In the genomic region with DNA sequence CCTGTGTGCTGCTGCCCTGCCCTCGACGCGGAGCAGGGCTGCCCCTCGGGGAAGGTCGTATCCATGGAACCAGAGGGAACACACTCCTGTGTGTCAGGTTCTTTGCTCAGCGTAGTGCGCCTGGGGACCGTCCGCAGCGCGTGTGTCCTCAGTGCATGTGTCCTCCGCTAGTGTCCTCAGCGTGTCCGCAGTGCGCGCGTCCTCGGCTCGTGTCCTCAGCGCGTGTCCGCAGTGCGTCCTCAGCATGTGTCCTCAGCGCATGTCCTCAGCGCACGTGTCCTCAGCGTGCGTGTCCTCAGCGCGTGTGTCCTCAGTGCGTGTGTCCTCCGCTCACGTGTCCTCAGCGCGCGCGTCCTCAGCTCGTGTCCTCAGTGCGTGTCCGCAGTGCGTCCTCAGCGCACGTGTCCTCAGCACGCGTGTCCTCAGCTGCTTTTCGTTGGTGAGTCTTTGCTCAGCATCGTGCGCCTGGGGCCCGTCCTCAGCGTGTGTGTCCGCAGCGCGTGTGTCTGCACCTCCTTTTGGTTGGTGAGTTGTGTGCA, we compare ENCODE assay signal across 16 cellular contexts. TPM values are rescaled to one million over a fixed set of nuclear protein-coding genes. Genes with fewer than 3 reads are reported as not detected.
DNase-seq lines count a peak whose midpoint lies in the region; ATAC-seq, FAIRE-seq and TF ChIP-seq lines count a peak whose summit lies in the region.
"Had no signal": no experiment of that assay in that cellular context is flagged by ENCODE, and none has a peak within 500 bp of the region (broad histone marks: within the 10 kb centered on the region; RNA-seq: fewer than 3 reads in every experiment).

No MANE protein-coding gene starts in this region.

- no peaks in the 10 kb centered on the region; a peak in 2 of 22 replicates for H3K27me3 ChIP-seq in BLaER1 treated with 17β-estradiol and CSF1 and Interleukin-3, amounts not matched to agents 10 nM and 100 nM
- no peaks in the 10 kb centered on the region for H3K27me3 ChIP-seq in trophoblast cell (ENCODE audit: insufficient read depth, low read length)

- H3K79me1 ChIP-seq in trophoblast cell (ENCODE audit: low read length), result no peaks in the 10 kb centered on the region

- TF ChIP-seq CTCF in chondrocyte (IDR thresholded peaks at IDR 0.05), result no peak

- H3K4me1 ChIP-seq in BLaER1 treated with 17β-estradiol and CSF1 and Interleukin-3, amounts not matched to agents 10 nM and 100 nM, result peaks cover 59 to 93% (median 87%) of the 10 kb centered on the region in 10 experiments
- H3K4me1 ChIP-seq in trophoblast cell (ENCODE audit: control insufficient read depth in 1 of 2, insufficient read depth in 2 of 2, low read length in 2 of 2), result peaks cover 0 to 5% of the 10 kb centered on the region in 2 experiments
- H3K4me1 ChIP-seq: HAP-1 had no signal

- no peak overlapping the region for H4K91ac ChIP-seq in trophoblast cell (ENCODE audit: low read depth, low read length)

- H4K20me1 ChIP-seq in BLaER1 treated with 17β-estradiol and CSF1 and Interleukin-3, amounts not matched to agents 10 nM and 100 nM, result peaks cover 0 to 54% (median 25%) of the 10 kb centered on the region in 11 experiments; a peak in 14 of 22 replicates

- H3K14ac ChIP-seq in trophoblast cell (ENCODE audit: low read length), result no peak overlapping the region

- WGBS in trophoblast cell (ENCODE audit: extremely low coverage, insufficient coverage, insufficient read length), result no CpG with 5 or more reads among the region's 53 CpGs

- H3K4me3 Mint-ChIP-seq in chondrocyte (ENCODE audit: unreplicated experiment), result no peak overlapping the region
- H3K4me3 Mint-ChIP-seq: CD4-positive, alpha-beta T cell had no signal

- H3K36me3 ChIP-seq in BLaER1 treated with 17β-estradiol and CSF1 and Interleukin-3, amounts not matched to agents 10 nM and 100 nM, result peaks cover 11 to 55% (median 43%) of the 10 kb centered on the region in 11 experiments; a peak in 21 of 22 replicates
- peaks cover 3 to 13% of the 10 kb centered on the region in 2 experiments for H3K36me3 ChIP-seq in trophoblast cell (ENCODE audit: control insufficient read depth in 1 of 2, insufficient read depth in 2 of 2, low read length in 2 of 2)

- H3K36me3 Mint-ChIP-seq in chondrocyte (ENCODE audit: low read depth), result peaks cover 5% of the 10 kb centered on the region

- H3K27me3 Mint-ChIP-seq in chondrocyte (ENCODE audit: low read depth), result no peaks in the 10 kb centered on the region
- H3K27me3 Mint-ChIP-seq: CD4-positive, alpha-beta T cell had no signal

- H3K4me1 Mint-ChIP-seq in chondrocyte (ENCODE audit: low read depth), result peaks cover 29% of the 10 kb centered on the region

- no peak overlapping the region for H2BK12ac ChIP-seq in trophoblast cell (ENCODE audit: low read length)

- peak overlapping the region; percentile 83 to 99 (median 96) for H3K4me2 ChIP-seq in BLaER1 treated with 17β-estradiol and CSF1 and Interleukin-3, amounts not matched to agents 10 nM and 100 nM
- H3K4me2 ChIP-seq in trophoblast cell (ENCODE audit: low read length), result no peak overlapping the region

- peak; percentile 83 for FAIRE-seq in HTR-8/SVneo (lab: Jason Lieb, UNC)
- FAIRE-seq: RCC 7860 had no signal

- no peak overlapping the region for H3K4me3 ChIP-seq in BLaER1 treated with 17β-estradiol and CSF1 and Interleukin-3, amounts not matched to agents 10 nM and 100 nM
- H3K4me3 ChIP-seq in trophoblast cell (ENCODE audit: low read depth, low read length), result peak overlapping the region; percentile 50
- H3K4me3 ChIP-seq: HAP-1 had no signal

- peak overlapping the region; percentile 2 for H3K18ac ChIP-seq in trophoblast cell (ENCODE audit: low read length)

- no peak overlapping the region for H2AFZ ChIP-seq in trophoblast cell (ENCODE audit: insufficient read depth, low read length, poor library complexity)

- no peak for DNase-seq in HTR-8/SVneo (ENCODE audit: insufficient read length, low spot score)
- DNase-seq in chondrocyte (ENCODE audit: low spot score), result peak; percentile 93
- no peak for DNase-seq in trophoblast cell
- no peak for DNase-seq in islet precursor cell
- DNase-seq: Calu3; CD4-positive, alpha-beta T cell; NCI-H1436; NCI-H510A treated with DMSO at 0.1 percent for 48 hours had no signal

- peak overlapping the region in 2 of 11 experiments; percentile 20 to 29; a peak in 3 of 22 replicates for H3K27ac ChIP-seq in BLaER1 treated with 17β-estradiol and CSF1 and Interleukin-3, amounts not matched to agents 10 nM and 100 nM
- H3K27ac ChIP-seq in trophoblast cell (ENCODE audit: low read depth, low read length), result no peak overlapping the region

- H3K9ac ChIP-seq in BLaER1 treated with 17β-estradiol and CSF1 and Interleukin-3, amounts not matched to agents 10 nM and 100 nM, result peak overlapping the region in 1 of 11 experiments; percentile 76; a peak in 2 of 22 replicates
- no peak overlapping the region for H3K9ac ChIP-seq in trophoblast cell (ENCODE audit: low read length)

- H3K79me2 ChIP-seq in trophoblast cell (ENCODE audit: control insufficient read depth, insufficient read depth, low read length, poor library complexity), result no peaks in the 10 kb centered on the region

- H2BK5ac ChIP-seq in trophoblast cell (ENCODE audit: low read depth, low read length, poor library complexity), result no peak overlapping the region

- no peak overlapping the region for H3K23ac ChIP-seq in trophoblast cell (ENCODE audit: low read length)

- no peak overlapping the region for H2BK120ac ChIP-seq in trophoblast cell (ENCODE audit: insufficient read depth, low read length, poor library complexity)

- H3K4ac ChIP-seq in trophoblast cell (ENCODE audit: low read depth, low read length), result no peak overlapping the region

- H2AK5ac ChIP-seq in trophoblast cell (ENCODE audit: low read length), result no peak overlapping the region

- no peak overlapping the region for H4K8ac ChIP-seq in trophoblast cell (ENCODE audit: low read depth, low read length)

- no peak overlapping the region for H4K12ac ChIP-seq in trophoblast cell (ENCODE audit: low read depth, low read length)

- no peaks in the 10 kb centered on the region for H3K9me3 Mint-ChIP-seq in chondrocyte (ENCODE audit: low read depth)
- H3K9me3 Mint-ChIP-seq: CD4-positive, alpha-beta T cell; IgD-negative memory B cell had no signal

- no peak overlapping the region for H3K27ac Mint-ChIP-seq in chondrocyte (ENCODE audit: unreplicated experiment)
- H3K27ac Mint-ChIP-seq: CD4-positive, alpha-beta T cell had no signal

- peaks cover 0 to 3% (median 0%) of the 10 kb centered on the region in 11 experiments; a peak in 1 of 22 replicates for H3K9me3 ChIP-seq in BLaER1 treated with 17β-estradiol and CSF1 and Interleukin-3, amounts not matched to agents 10 nM and 100 nM (replicated peaks in 1 of 11)
- H3K9me3 ChIP-seq in trophoblast cell (ENCODE audit: insufficient read depth, low read depth, low read length), result peaks cover 4% of the 10 kb centered on the region
- H3K9me3 ChIP-seq: HAP-1 had no signal

- no peak for ATAC-seq in HG03571 (IDR thresholded peaks at IDR 0.05; ENCODE audit: unreplicated experiment)
- ATAC-seq in HG03354 (IDR thresholded peaks at IDR 0.05; ENCODE audit: poor library complexity, severe bottlenecking, unreplicated experiment), result no peak

RNA-seq across cellular contexts. Expression of gene ZNF750, which starts 59.2 kb away (rescaled TPM):
- total RNA-seq in chondrocyte, result not detected in 3 replicates
- polyA plus RNA-seq in trophoblast cell (2013), result 28.8 and 29.8 TPM in 2 replicates
- total RNA-seq: A673; Calu3; CD4-positive, alpha-beta T cell; G401 had no signal
- polyA plus RNA-seq: IgD-negative memory B cell had no signal
